In the genomic region with DNA sequence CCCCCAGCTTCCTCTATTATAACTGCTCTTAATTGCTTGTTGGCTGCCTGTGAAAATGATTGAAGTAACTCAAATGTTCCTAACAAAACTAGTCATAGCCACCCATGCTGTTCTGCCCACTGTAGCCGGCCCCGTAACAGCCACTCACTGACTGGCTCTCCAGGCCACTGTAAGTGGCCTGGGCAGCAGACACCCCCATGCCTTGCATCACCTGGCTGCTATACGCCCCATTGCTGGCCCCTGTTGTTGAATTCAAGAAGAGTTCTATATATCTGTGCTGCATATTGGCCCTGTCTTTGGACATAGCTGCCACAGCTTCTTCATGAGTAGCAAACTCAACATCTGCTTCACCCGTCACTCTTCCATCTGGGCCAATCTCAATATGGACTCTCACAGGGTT, we compare ENCODE assay signal across 1 cellular context.
A peak's percentile ranks its signal among the peaks of the same experiment; 100 is the strongest.
TF ChIP-seq lines count a peak whose summit lies in the region.

No MANE protein-coding gene starts in this region.

TF ChIP-seq in endothelial cell of umbilical vein, 7 proteins besides CTCF, POLR2A, EP300 and RAD21:
- TF ChIP-seq GATA2 (IDR thresholded peaks at IDR 0.05; ENCODE audit: insufficient read depth, insufficient read length, low read depth, low read length), result no peak
- TF ChIP-seq POLR2AphosphoS5 (IDR thresholded peaks at IDR 0.05; ENCODE audit: insufficient read depth, low read depth, low read length), result peak; percentile 8
- no peak for TF ChIP-seq MAX (IDR thresholded peaks at IDR 0.05; ENCODE audit: insufficient read depth, insufficient read length)
- no peak for TF ChIP-seq FOS (IDR thresholded peaks at IDR 0.05; ENCODE audit: borderline replicate concordance, insufficient read depth, low read length)
- TF ChIP-seq MYC (IDR thresholded peaks at IDR 0.05; ENCODE audit: low read depth, low read length), result no peak
- TF ChIP-seq EZH2 (IDR thresholded peaks at IDR 0.05; ENCODE audit: borderline replicate concordance, low read depth, low read length, severe bottlenecking), result no peak
